ENCODE assay signal across 1 cellular context in the genomic region with DNA sequence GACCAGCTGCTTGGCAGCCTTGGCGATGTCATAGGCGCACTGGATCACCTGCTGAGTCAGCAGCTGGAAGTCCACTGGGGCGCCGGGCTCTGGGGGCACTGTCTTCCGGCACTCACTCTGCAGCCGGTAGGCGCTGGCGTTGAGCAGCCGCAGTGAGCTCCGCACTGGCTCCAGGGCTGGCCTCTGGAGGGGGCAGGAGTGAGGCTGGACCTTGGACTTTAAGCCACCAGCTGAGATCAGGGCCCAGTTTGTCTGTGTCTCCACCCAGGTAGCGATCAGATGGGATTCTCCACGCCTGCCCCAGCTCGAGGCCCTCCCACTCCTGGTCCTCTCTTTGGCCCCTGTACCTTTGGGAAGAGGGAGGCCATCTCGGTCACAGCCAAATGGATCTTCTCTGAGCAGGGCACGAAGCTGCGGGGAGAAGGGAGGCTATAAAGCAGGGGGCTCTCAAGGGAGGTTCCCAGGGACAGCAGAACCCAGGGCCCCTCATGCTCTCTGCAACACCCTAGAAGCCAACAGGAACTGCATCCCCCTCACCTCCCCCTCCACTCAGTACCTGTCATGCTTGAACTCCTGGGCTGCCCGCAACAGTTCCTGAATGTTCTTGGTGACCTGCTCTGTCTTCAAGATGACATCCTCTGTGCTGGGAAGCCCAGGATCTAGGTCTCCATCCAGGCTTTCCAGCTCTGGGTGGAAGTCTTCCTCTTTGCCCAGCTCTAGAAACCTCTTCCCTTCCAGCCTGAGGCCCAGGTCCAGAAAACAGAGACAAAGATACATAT.
TF ChIP-seq lines count a peak whose summit lies in the region.

No MANE protein-coding gene starts in this region.

TF ChIP-seq in IMR-90, 13 proteins besides CTCF, POLR2A, EP300 and RAD21:
- TF ChIP-seq CEBPB (IDR thresholded peaks at IDR 0.05; ENCODE audit: low read depth, low read length) (no peak), CHD1 (IDR thresholded peaks at IDR 0.05; ENCODE audit: low read depth, low read length) (no peak), MAFK (IDR thresholded peaks at IDR 0.05; ENCODE audit: low read depth, low read length) (peak; percentile 66), RCOR1 (IDR thresholded peaks at IDR 0.05; ENCODE audit: insufficient replicate concordance, low read length) (no peak), MAZ (IDR thresholded peaks at IDR 0.05; ENCODE audit: borderline replicate concordance, low read depth, low read length) (no peak)
